ENCODE assay signal across 1 cellular context in genomic region chr12:109708939-109709338, GRCh38.
TF ChIP-seq lines count a peak whose summit lies in the region.

No MANE protein-coding gene starts in this region.

TF ChIP-seq in H1, 55 proteins besides CTCF, POLR2A, EP300 and RAD21 (continued from another document):
- TF ChIP-seq ATF3 (IDR thresholded peaks at IDR 0.05; ENCODE audit: insufficient read depth, low read depth, low read length) = no peak
- TF ChIP-seq HDAC6 (IDR thresholded peaks at IDR 0.05; ENCODE audit: low read depth, low read length) = no peak
- no peak for TF ChIP-seq PHF8 (conservative IDR thresholded peaks at IDR 0.05; ENCODE audit: low read depth, low read length)
- no peak for TF ChIP-seq NRF1 (IDR thresholded peaks at IDR 0.05; ENCODE audit: low read depth, low read length)
- TF ChIP-seq USF2 (IDR thresholded peaks at IDR 0.05; ENCODE audit: low read length) = no peak
- no peak for TF ChIP-seq CREB1 (IDR thresholded peaks at IDR 0.05)
